Comparison of ENCODE assay signal across 11 cellular contexts in genomic region chr10:11604742-11605650, GRCh38. TPM values are rescaled to one million over a fixed set of nuclear protein-coding genes. Genes with fewer than 3 reads are reported as not detected.
DNase-seq lines count a peak whose midpoint lies in the region; ATAC-seq and TF ChIP-seq lines count a peak whose summit lies in the region.
"Had no signal": no experiment of that assay in that cellular context is flagged by ENCODE, and none has a peak within 500 bp of the region (broad histone marks: within the 10 kb centered on the region; RNA-seq: fewer than 3 reads in every experiment).

No MANE protein-coding gene starts in this region.

- no peak for DNase-seq in activated CD4-positive, alpha-beta T cell treated with anti-CD3 and anti-CD28 coated beads for 36 hours
- DNase-seq in activated CD4-positive, alpha-beta T cell treated with anti-CD3 and anti-CD28 coated beads, Interleukin-2, amount 50 U/mL, for 4 hours: no peak
- DNase-seq in activated B cell treated with CpG ODN at 0.5 μM for 24 hours (no peak), HCEC 1CT (no peak)
- DNase-seq in naive thymus-derived CD8-positive, alpha-beta T cell: peak in 3 of 10 donors; percentile 21 to 31 (median 31)
- DNase-seq: activated CD4-positive, alpha-beta T cell treated with anti-CD3 and anti-CD28 coated beads for 1 hour; amniotic stem cell; GF-D8 had no signal

- peak; percentile 23 for ATAC-seq in activated CD4-positive, alpha-beta T cell treated with anti-CD3 and anti-CD28 coated beads for 36 hours
- ATAC-seq in HG03135 (IDR thresholded peaks at IDR 0.05; ENCODE audit: unreplicated experiment) (peak; percentile 34), activated B cell treated with CpG ODN at 0.5 μM for 24 hours (ENCODE audit: low read depth) (peak; percentile 53), HG02642 (IDR thresholded peaks at IDR 0.05; ENCODE audit: poor library complexity, unreplicated experiment) (no peak), GM21576 (IDR thresholded peaks at IDR 0.05; ENCODE audit: unreplicated experiment) (no peak)
- ATAC-seq in naive thymus-derived CD8-positive, alpha-beta T cell: peak; percentile 79 to 83

- POLR2A ChIA-PET in activated CD4-positive, alpha-beta T cell treated with anti-CD3 and anti-CD28 coated beads for 36 hours (lab: Charles Lee): interaction anchor here (0.7 kb wide), 1 partner anchor 28 kb away, joined by 3 read pairs; no protein-coding TSS in a partner anchor
- POLR2A ChIA-PET in activated B cell treated with CpG ODN at 0.5 μM for 24 hours (lab: Charles Lee): interaction anchor here (1.2 kb wide), 1 partner anchor 51 kb away, joined by 3 read pairs; no protein-coding TSS in a partner anchor
- POLR2A ChIA-PET in naive thymus-derived CD8-positive, alpha-beta T cell (lab: Charles Lee): no interaction called here

- H3K27me3 Mint-ChIP-seq in activated CD4-positive, alpha-beta T cell treated with anti-CD3 and anti-CD28 coated beads for 36 hours: no peaks in the 10 kb centered on the region
- no peaks in the 10 kb centered on the region for H3K27me3 Mint-ChIP-seq in activated B cell treated with CpG ODN at 0.5 μM for 24 hours
- no peaks in the 10 kb centered on the region for H3K27me3 Mint-ChIP-seq in naive thymus-derived CD8-positive, alpha-beta T cell

- no peak for TF ChIP-seq CTCF in activated B cell treated with CpG ODN at 0.5 μM for 24 hours (IDR thresholded peaks at IDR 0.05)

- CTCF ChIA-PET in activated CD4-positive, alpha-beta T cell treated with anti-CD3 and anti-CD28 coated beads for 36 hours (lab: Charles Lee): no interaction called here
- CTCF ChIA-PET in activated B cell treated with CpG ODN at 0.5 μM for 24 hours (lab: Charles Lee): interaction anchor here (1.2 to 1.6 kb wide), 3 partner anchors 16 to 90 kb away, joined by 4 read pairs; no protein-coding TSS in a partner anchor

- H3K4me1 Mint-ChIP-seq in activated CD4-positive, alpha-beta T cell treated with anti-CD3 and anti-CD28 coated beads for 36 hours: peaks cover 67% of the 10 kb centered on the region
- peaks cover 91% of the 10 kb centered on the region for H3K4me1 Mint-ChIP-seq in activated B cell treated with CpG ODN at 0.5 μM for 24 hours
- peaks cover 19 to 76% (median 56%) of the 10 kb centered on the region in 4 donors for H3K4me1 Mint-ChIP-seq in naive thymus-derived CD8-positive, alpha-beta T cell

- no peaks in the 10 kb centered on the region for H3K9me3 Mint-ChIP-seq in activated CD4-positive, alpha-beta T cell treated with anti-CD3 and anti-CD28 coated beads for 36 hours (ENCODE audit: low read depth)
- no peaks in the 10 kb centered on the region for H3K9me3 Mint-ChIP-seq in activated B cell treated with CpG ODN at 0.5 μM for 24 hours
- no peaks in the 10 kb centered on the region for H3K9me3 Mint-ChIP-seq in naive thymus-derived CD8-positive, alpha-beta T cell

- no peak overlapping the region for H3K27ac Mint-ChIP-seq in activated CD4-positive, alpha-beta T cell treated with anti-CD3 and anti-CD28 coated beads for 36 hours
- peak overlapping the region; percentile 82 for H3K27ac Mint-ChIP-seq in activated B cell treated with CpG ODN at 0.5 μM for 24 hours
- peak overlapping the region; percentile 29 to 90 (median 85) for H3K27ac Mint-ChIP-seq in naive thymus-derived CD8-positive, alpha-beta T cell

- intact Hi-C loops in activated CD4-positive, alpha-beta T cell treated with anti-CD3 and anti-CD28 coated beads for 36 hours (cut with DNase I, micrococcal nuclease): no loop called here
- intact Hi-C loops in activated B cell treated with CpG ODN at 0.5 μM for 24 hours (cut with micrococcal nuclease): no loop called here

- peak overlapping the region; percentile 9 for H3K4me3 Mint-ChIP-seq in activated CD4-positive, alpha-beta T cell treated with anti-CD3 and anti-CD28 coated beads for 36 hours
- H3K4me3 Mint-ChIP-seq in activated B cell treated with CpG ODN at 0.5 μM for 24 hours: peak overlapping the region; percentile 29
- peak overlapping the region; percentile 54 to 85 (median 78) for H3K4me3 Mint-ChIP-seq in naive thymus-derived CD8-positive, alpha-beta T cell

- H3K36me3 Mint-ChIP-seq in activated CD4-positive, alpha-beta T cell treated with anti-CD3 and anti-CD28 coated beads for 36 hours (ENCODE audit: low read depth): no peaks in the 10 kb centered on the region
- peaks cover 12% of the 10 kb centered on the region for H3K36me3 Mint-ChIP-seq in activated B cell treated with CpG ODN at 0.5 μM for 24 hours (ENCODE audit: low read depth)
- H3K36me3 Mint-ChIP-seq in naive thymus-derived CD8-positive, alpha-beta T cell: peaks cover 0 to 3% (median 0%) of the 10 kb centered on the region in 3 donors

RNA-seq across cellular contexts. Expression of gene USP6NL, which starts 6.5 kb away (rescaled TPM):
- total RNA-seq in activated CD4-positive, alpha-beta T cell treated with anti-CD3 and anti-CD28 coated beads for 36 hours: 1 to 10 TPM; 4.4 to 5.4 TPM
- 59.9 and 64.5 TPM in 2 replicates for total RNA-seq in activated B cell treated with CpG ODN at 0.5 μM for 24 hours
- total RNA-seq in naive thymus-derived CD8-positive, alpha-beta T cell: 1 to 10 TPM; 6.9 to 7.9 TPM
- 1 to 10 TPM; 2.3 to 5.4 (median 4.2) TPM for polyA plus RNA-seq in naive thymus-derived CD8-positive, alpha-beta T cell

Comparison
In these comparisons a context has a peak if more than half of its experiments do, and no peak if none do; other contexts are left out.
1. ATAC-seq: peak in activated CD4-positive, alpha-beta T cell treated with anti-CD3 and anti-CD28 coated beads for 36 hours (single experiment), HG03135 (single experiment), activated B cell treated with CpG ODN at 0.5 μM for 24 hours (single experiment) and naive thymus-derived CD8-positive, alpha-beta T cell (2 of 2); none in HG02642 (single experiment) and GM21576 (single experiment).
2. H3K4me3 Mint-ChIP-seq: peak in every context shown above with its lines; median percentile 78 in naive thymus-derived CD8-positive, alpha-beta T cell; 29 in activated B cell treated with CpG ODN at 0.5 μM for 24 hours; 9 in activated CD4-positive, alpha-beta T cell treated with anti-CD3 and anti-CD28 coated beads for 36 hours.